Comparison of ENCODE assay signal across 8 cellular contexts in genomic region chr10:72248477-72249151, GRCh38. TPM values are rescaled to one million over a fixed set of nuclear protein-coding genes. Genes with fewer than 3 reads are reported as not detected.
DNase-seq lines count a peak whose midpoint lies in the region; FAIRE-seq and TF ChIP-seq lines count a peak whose summit lies in the region.

No MANE protein-coding gene starts in this region.

- FAIRE-seq in H54 (lab: Jason Lieb, UNC): no peak

- peak; percentile 42 for DNase-seq in CMK (ENCODE audit: low read depth)
- peak; percentile 77 for DNase-seq in GM20000 (ENCODE audit: low spot score)
- peak; percentile 70 for DNase-seq in HPDE6-E6E7 (ENCODE audit: extremely low spot score)
- peak in 3 of 4 experiments; percentile 33 to 49 (median 35) for DNase-seq in activated CD4-positive, CD25-positive, alpha-beta regulatory T cell (lab: John Stamatoyannopoulos, UW)
- DNase-seq in cerebellar nuclear complex (lab: John Stamatoyannopoulos, UW): peak; percentile 55 to 83
- DNase-seq in lower leg skin (ENCODE audit: low spot score in 2 of 2): peak; percentile 93 to 96
- peak; percentile 34 to 46 (median 39) for DNase-seq in stimulated activated CD4-positive, alpha-beta T cell treated with anti-CD3 and anti-CD28 coated beads, TNF-alpha, amount 100 ng/mL, for 1 hour (ENCODE audit: low read depth in 3 of 3, low spot score in 1 of 3)
- no peak for DNase-seq in H54 (ENCODE audit: insufficient read length, low spot score)

- intact Hi-C loops in lower leg skin (cut with DNase I; ENCODE audit: low total_unique reads): no loop called here

- TF ChIP-seq CTCF in GM20000 (IDR thresholded peaks at IDR 0.05; ENCODE audit: extremely low read depth, missing control alignments): no peak
- TF ChIP-seq CTCF in lower leg skin (IDR thresholded peaks at IDR 0.05): no peak

- no peak for TF ChIP-seq POLR2A in lower leg skin (IDR thresholded peaks at IDR 0.05)
- no peak for TF ChIP-seq POLR2A in H54 (IDR thresholded peaks at IDR 0.05; ENCODE audit: low read depth, low read length)

- H3K4me3 ChIP-seq in lower leg skin (ENCODE audit: low read depth, poor library complexity, severe bottlenecking): no peak overlapping the region

- 4 to 9% methylated on average over 10 of the region's 10 CpGs for WGBS in lower leg skin, 2 donors

RNA-seq across cellular contexts. Expression of gene DDIT4, which starts 25.1 kb away (rescaled TPM):
- total RNA-seq in lower leg skin: 100 to 1,000 TPM; 274 to 929 (median 421) TPM

RNA-seq across cellular contexts. Expression of gene ASCC1, which starts 32.5 kb away (rescaled TPM):
- 10 to 100 TPM; 17.7 to 33.3 (median 23.1) TPM for total RNA-seq in lower leg skin

RNA-seq across cellular contexts. Expression of gene ANAPC16, which starts 32.8 kb away (rescaled TPM):
- total RNA-seq in lower leg skin: 100 to 1,000 TPM in 2 of 4 donors, 10 to 100 TPM in 2; 47.8 to 116 (median 100) TPM
